In genomic region chr16:8241408-8241807, GRCh38 we compare ENCODE assay signal across 25 cellular contexts.
A peak's percentile ranks its signal among the peaks of the same experiment; 100 is the strongest.
DNase-seq lines count a peak whose midpoint lies in the region; FAIRE-seq and TF ChIP-seq lines count a peak whose summit lies in the region.
"Had no signal": no experiment of that assay in that cellular context is flagged by ENCODE, and none has a peak within 500 bp of the region (broad histone marks: within the 10 kb centered on the region; RNA-seq: fewer than 3 reads in every experiment).

No MANE protein-coding gene starts in this region.

- H3K4me3 ChIP-seq in esophagus muscularis mucosa (no peak overlapping the region), small intestine (ENCODE audit: low read depth in 1 of 2, low read length in 2 of 2) (no peak overlapping the region), brain microvascular endothelial cell (ENCODE audit: low read depth, low read length) (no peak overlapping the region)
- no peak overlapping the region for H3K4me3 ChIP-seq in CD4-positive, alpha-beta memory T cell (ENCODE audit: low read length in 2 of 2)
- H3K4me3 ChIP-seq: A549; BLaER1 treated with 17β-estradiol and CSF1 and Interleukin-3, amounts not matched to agents 10 nM and 100 nM; HAP-1 had no signal

- H3K9me3 ChIP-seq in esophagus muscularis mucosa (no peaks in the 10 kb centered on the region), small intestine (ENCODE audit: control insufficient read depth, low read depth) (no peaks in the 10 kb centered on the region)
- no peaks in the 10 kb centered on the region for H3K9me3 ChIP-seq in CD4-positive, alpha-beta memory T cell (ENCODE audit: control insufficient read depth in 1 of 2, low read length in 2 of 2)
- H3K9me3 ChIP-seq: A549; BE2C; BLaER1 treated with 17β-estradiol and CSF1 and Interleukin-3, amounts not matched to agents 10 nM and 100 nM; HAP-1 had no signal

- no peak overlapping the region for H3K27ac Mint-ChIP-seq in CD4-positive, alpha-beta memory T cell
- H3K27ac Mint-ChIP-seq: CD4-positive, alpha-beta T cell; HFFc6 had no signal

- H3K36me3 Mint-ChIP-seq in CD4-positive, alpha-beta memory T cell: no peaks in the 10 kb centered on the region
- H3K36me3 Mint-ChIP-seq: CD14-positive monocyte had no signal

- no peak for TF ChIP-seq POLR2A in esophagus muscularis mucosa (IDR thresholded peaks at IDR 0.05; ENCODE audit: low read depth)

- no peaks in the 10 kb centered on the region for H3K4me1 Mint-ChIP-seq in CD4-positive, alpha-beta memory T cell
- H3K4me1 Mint-ChIP-seq: CD14-positive monocyte had no signal

- no peaks in the 10 kb centered on the region for H3K4me1 ChIP-seq in esophagus muscularis mucosa
- H3K4me1 ChIP-seq in small intestine (ENCODE audit: control insufficient read depth in 2 of 2, insufficient read depth in 1 of 2, low read depth in 1 of 2, low read length in 1 of 2): no peaks in the 10 kb centered on the region
- no peaks in the 10 kb centered on the region for H3K4me1 ChIP-seq in CD4-positive, alpha-beta memory T cell (ENCODE audit: insufficient read depth, low read length)
- H3K4me1 ChIP-seq: A549; BE2C; BLaER1 treated with 17β-estradiol and CSF1 and Interleukin-3, amounts not matched to agents 10 nM and 100 nM; HAP-1 had no signal

- H3K36me3 ChIP-seq in esophagus muscularis mucosa (no peaks in the 10 kb centered on the region), small intestine (ENCODE audit: control insufficient read depth in 2 of 2, insufficient read depth in 2 of 2, low read length in 2 of 2) (no peaks in the 10 kb centered on the region), brain microvascular endothelial cell (replicated peaks) (no peaks in the 10 kb centered on the region)
- no peaks in the 10 kb centered on the region for H3K36me3 ChIP-seq in CD4-positive, alpha-beta memory T cell (ENCODE audit: insufficient read depth, low read length)
- H3K36me3 ChIP-seq: BE2C; BLaER1 treated with 17β-estradiol and CSF1 and Interleukin-3, amounts not matched to agents 10 nM and 100 nM; HAP-1 had no signal

- WGBS in esophagus muscularis mucosa: 67% methylated on average over 3 of the region's 3 CpGs
- WGBS in small intestine, 3 donors: 10 to 38% (median 17%) methylated on average over 3 of the region's 3 CpGs

- TF ChIP-seq EP300 in esophagus muscularis mucosa (IDR thresholded peaks at IDR 0.05): no peak

- in situ Hi-C loops in brain microvascular endothelial cell (cut with HindIII; ENCODE audit: low pct_ligation_motif_present, low sequenced_read_pairs): no loop called here

- intact Hi-C loops in esophagus muscularis mucosa (cut with DNase I): no loop called here
- intact Hi-C loops in CD4-positive, alpha-beta memory T cell (cut with micrococcal nuclease): no loop called here

- CTCF ChIA-PET in CD4-positive, alpha-beta memory T cell (lab: Charles Lee; ENCODE audit: partially characterized antibody): no interaction called here

- H3K27me3 Mint-ChIP-seq in CD4-positive, alpha-beta memory T cell: no peaks in the 10 kb centered on the region
- H3K27me3 Mint-ChIP-seq: CD4-positive, alpha-beta T cell had no signal

- H3K27me3 ChIP-seq in esophagus muscularis mucosa (peaks cover 0 to 4% (median 0%) of the 10 kb centered on the region in 4 donors), small intestine (ENCODE audit: control insufficient read depth in 2 of 2, insufficient read depth in 2 of 2, low read length in 2 of 2) (no peaks in the 10 kb centered on the region), brain microvascular endothelial cell (replicated peaks) (no peaks in the 10 kb centered on the region)
- H3K27me3 ChIP-seq in CD4-positive, alpha-beta memory T cell (ENCODE audit: insufficient read depth, low read length): no peaks in the 10 kb centered on the region
- H3K27me3 ChIP-seq: BE2C; BLaER1 treated with 17β-estradiol and CSF1 and Interleukin-3, amounts not matched to agents 10 nM and 100 nM had no signal

- FAIRE-seq in small intestine (lab: Jason Lieb, UNC): no peak
- FAIRE-seq: A549, GM12891, GM18507, H54 had no signal

- TF ChIP-seq CTCF in esophagus muscularis mucosa (IDR thresholded peaks at IDR 0.05) (no peak), brain microvascular endothelial cell (IDR thresholded peaks at IDR 0.05; ENCODE audit: low read depth, low read length, missing control alignments) (no peak)

- H3K27ac ChIP-seq in esophagus muscularis mucosa (replicated peaks in 1 of 4) (no peak overlapping the region), small intestine (ENCODE audit: low read depth in 1 of 2, low read length in 1 of 2) (no peak overlapping the region), brain microvascular endothelial cell (no peak overlapping the region)
- no peak overlapping the region for H3K27ac ChIP-seq in CD4-positive, alpha-beta memory T cell (ENCODE audit: low read depth, low read length)
- H3K27ac ChIP-seq: A549; BLaER1 treated with 17β-estradiol and CSF1 and Interleukin-3, amounts not matched to agents 10 nM and 100 nM had no signal

- peak; percentile 21 for DNase-seq in esophagus muscularis mucosa (ENCODE audit: extremely low spot score)
- DNase-seq in mucosa of gallbladder (ENCODE audit: low spot score): peak; percentile 10
- peak; percentile 61 for DNase-seq in small intestine
- no peak for DNase-seq in brain microvascular endothelial cell
- DNase-seq in HuH-7 (ENCODE audit: low spot score): no peak
- DNase-seq in CD4-positive, alpha-beta memory T cell: no peak
- DNase-seq: 8988T; ACHN; AML-193; BE2C; Calu3; CD4-positive, alpha-beta T cell; COR-L47; DMS53; DMS79 treated with DMSO at 0.1 percent for 48 hours; GF-D8; GOT3; HFFc6 had no signal

- H3K9me3 Mint-ChIP-seq in CD4-positive, alpha-beta memory T cell: peaks cover 0 to 10% (median 4%) of the 10 kb centered on the region in 8 donors

- POLR2A ChIA-PET in CD4-positive, alpha-beta memory T cell (lab: Charles Lee; ENCODE audit: partially characterized antibody): no interaction called here

- no peak overlapping the region for H3K4me3 Mint-ChIP-seq in CD4-positive, alpha-beta memory T cell
- H3K4me3 Mint-ChIP-seq: CD14-positive monocyte; CD4-positive, alpha-beta T cell; HFFc6 had no signal

Comparison
In these comparisons a context has a peak if more than half of its experiments do, and no peak if none do; other contexts are left out.
1. DNase-seq: peak in esophagus muscularis mucosa (single experiment), mucosa of gallbladder (single experiment) and small intestine (single experiment); none in brain microvascular endothelial cell (single experiment), HuH-7 (single experiment) and CD4-positive, alpha-beta memory T cell (0 of 5).